21 cellular contexts compared by ENCODE assay signal in the genomic region with DNA sequence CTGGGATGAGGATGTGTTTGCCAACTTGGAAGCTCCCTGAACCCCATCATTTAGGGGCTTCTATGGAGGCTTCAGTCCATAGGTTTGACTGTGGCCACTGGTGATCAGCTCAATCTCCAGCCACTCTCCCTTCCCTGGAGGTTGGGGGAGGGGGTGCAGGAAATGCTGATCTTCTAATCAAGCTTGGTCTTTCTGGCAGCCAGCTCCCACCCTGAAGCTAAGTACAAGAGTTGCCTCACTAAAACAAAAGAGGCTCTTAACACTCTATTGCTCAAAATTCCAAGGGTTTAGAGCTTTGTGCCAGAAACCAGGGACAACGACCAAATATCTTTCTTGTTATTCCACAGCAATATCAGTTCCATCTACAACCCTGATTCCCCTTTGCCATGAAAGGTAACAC. TPM values are rescaled to one million over a fixed set of nuclear protein-coding genes. Genes with fewer than 3 reads are reported as not detected.
DNase-seq lines count a peak whose midpoint lies in the region; ATAC-seq and TF ChIP-seq lines count a peak whose summit lies in the region.
"Had no signal": no experiment of that assay in that cellular context is flagged by ENCODE, and none has a peak within 500 bp of the region (broad histone marks: within the 10 kb centered on the region; RNA-seq: fewer than 3 reads in every experiment).

No MANE protein-coding gene starts in this region.

- no peak overlapping the region for H3K4me2 ChIP-seq in mesendoderm (ENCODE audit: low read length)

- H3K27ac ChIP-seq in breast epithelium, result peak overlapping the region; percentile 38 to 58
- H3K27ac ChIP-seq in mesendoderm (ENCODE audit: low read depth, low read length), result no peak overlapping the region
- H3K27ac ChIP-seq in upper lobe of right lung, result no peak overlapping the region
- H3K27ac ChIP-seq: SJCRH30 had no signal

- H4K5ac ChIP-seq in mesendoderm (ENCODE audit: low read length), result no peak overlapping the region

- H3K4ac ChIP-seq in mesendoderm (ENCODE audit: low read depth, low read length), result no peak overlapping the region

- H3K18ac ChIP-seq in mesendoderm (ENCODE audit: low read length), result no peak overlapping the region

- TF ChIP-seq POLR2A in breast epithelium (IDR thresholded peaks at IDR 0.05), result no peak

- intact Hi-C loops in breast epithelium (cut with DNase I; ENCODE audit: low total_unique reads) (no loop called here), upper lobe of right lung (cut with DNase I) (no loop called here)

- H3K9ac ChIP-seq in mesendoderm (ENCODE audit: low read length), result no peak overlapping the region

- ATAC-seq in upper lobe of right lung (peak; percentile 45), HG03342 (IDR thresholded peaks at IDR 0.05; ENCODE audit: unreplicated experiment) (no peak)
- ATAC-seq: HCT116, Right ventricle myocardium inferior, SK-N-SH treated with all-trans-retinoic acid at 6 μM for 48 hours had no signal

- H3K23ac ChIP-seq in mesendoderm (ENCODE audit: low read length), result no peak overlapping the region

- no peak overlapping the region for H2AK5ac ChIP-seq in mesendoderm (ENCODE audit: low read length)

- H3K36me3 ChIP-seq in breast epithelium (no peaks in the 10 kb centered on the region), mesendoderm (ENCODE audit: control insufficient read depth, insufficient read depth, low read length) (no peaks in the 10 kb centered on the region), upper lobe of right lung (no peaks in the 10 kb centered on the region)
- H3K36me3 ChIP-seq: SJCRH30 had no signal

- no peaks in the 10 kb centered on the region for H3K9me3 ChIP-seq in breast epithelium
- no peaks in the 10 kb centered on the region for H3K9me3 ChIP-seq in upper lobe of right lung
- H3K9me3 ChIP-seq: SJCRH30 had no signal

- H3K27me3 ChIP-seq in breast epithelium (no peaks in the 10 kb centered on the region), mesendoderm (ENCODE audit: insufficient read depth, low read length, poor library complexity) (no peaks in the 10 kb centered on the region), upper lobe of right lung (no peaks in the 10 kb centered on the region)
- H3K27me3 ChIP-seq: SJCRH30 had no signal

- peak in 1 of 2 donors; percentile 89 for DNase-seq in breast epithelium (ENCODE audit: low spot score in 2 of 2)
- DNase-seq in fibroblast of gingiva (ENCODE audit: low read depth), result peak; percentile 4
- DNase-seq in mesendoderm, result peak; percentile 77
- DNase-seq in upper lobe of right lung, result no peak
- DNase-seq in NCI-H2081 treated with DMSO at 0.1 percent for 48 hours (lab: John Stamatoyannopoulos, UW), result no peak
- no peak for DNase-seq in cerebellar nuclear complex (lab: John Stamatoyannopoulos, UW)
- DNase-seq: C1 segment of cervical spinal cord; CD4-positive, alpha-beta memory T cell; COR-L47; DMS79; NCI-H1092; NCI-H1436; NCI-H187; NCI-H2171 treated with DMSO at 0.1 percent for 48 hours; NCI-H524; NCI-H774; SJCRH30 had no signal

- H3K4me1 ChIP-seq in breast epithelium, result no peaks in the 10 kb centered on the region
- peaks cover 2% of the 10 kb centered on the region for H3K4me1 ChIP-seq in mesendoderm (ENCODE audit: control insufficient read depth, low read depth, low read length)
- no peaks in the 10 kb centered on the region for H3K4me1 ChIP-seq in upper lobe of right lung
- H3K4me1 ChIP-seq: SJCRH30 had no signal

- H3K4me3 ChIP-seq in breast epithelium (no peak overlapping the region), mesendoderm (ENCODE audit: low read length) (no peak overlapping the region), upper lobe of right lung (no peak overlapping the region)
- H3K4me3 ChIP-seq: SJCRH30 had no signal

- no peak overlapping the region for H3K56ac ChIP-seq in mesendoderm (ENCODE audit: low read length)

- H4K8ac ChIP-seq in mesendoderm (ENCODE audit: low read depth, low read length), result no peak overlapping the region

- H2BK5ac ChIP-seq in mesendoderm (ENCODE audit: low read length), result no peak overlapping the region

- no peak overlapping the region for H2BK120ac ChIP-seq in mesendoderm (ENCODE audit: low read depth, low read length)

- H3K79me2 ChIP-seq in mesendoderm (ENCODE audit: control insufficient read depth, insufficient read depth, low read length), result no peaks in the 10 kb centered on the region

- H2BK15ac ChIP-seq in mesendoderm (replicated peaks; ENCODE audit: low read depth), result no peak overlapping the region

- peak in 2 of 3 donors; percentile 9 to 26 for TF ChIP-seq CTCF in breast epithelium (IDR thresholded peaks at IDR 0.05)
- TF ChIP-seq CTCF in upper lobe of right lung (IDR thresholded peaks at IDR 0.05), result no peak

- WGBS in mesendoderm (ENCODE audit: extremely low coverage, insufficient coverage, low lambda C conversion rate), result no CpG with 5 or more reads among the region's 1 CpG

- no peaks in the 10 kb centered on the region for H3K79me1 ChIP-seq in mesendoderm (ENCODE audit: low read length)

RNA-seq across cellular contexts. Expression of a gene that starts 19.4 kb away (rescaled TPM):
- total RNA-seq in breast epithelium, result 10 to 100 TPM; 15.4 to 46.0 (median 31.5) TPM
- polyA plus RNA-seq in mesendoderm (2013, experiment 1 of 2), result 6.4 TPM
- 5.0 TPM for polyA plus RNA-seq in mesendoderm (2013, experiment 2 of 2)
- 67.0 TPM for total RNA-seq in upper lobe of right lung

RNA-seq across cellular contexts. Expression of a gene that starts 53.8 kb away (rescaled TPM):
- 10 to 100 TPM; 25.2 to 26.5 (median 26.2) TPM for total RNA-seq in breast epithelium
- polyA plus RNA-seq in mesendoderm (2013, experiment 1 of 2), result 69.8 TPM
- 71.3 TPM for polyA plus RNA-seq in mesendoderm (2013, experiment 2 of 2)
- 54.6 TPM for total RNA-seq in upper lobe of right lung

Comparison
In these comparisons a context has a peak if more than half of its experiments do, and no peak if none do; other contexts are left out.
1. DNase-seq: peak in fibroblast of gingiva (single experiment) and mesendoderm (single experiment); none in upper lobe of right lung (single experiment), NCI-H2081 treated with DMSO at 0.1 percent for 48 hours (single experiment) and cerebellar nuclear complex (0 of 2).
2. H3K27ac ChIP-seq: peak in breast epithelium (2 of 2); none in mesendoderm (single experiment) and upper lobe of right lung (single experiment).